In the genomic region with DNA sequence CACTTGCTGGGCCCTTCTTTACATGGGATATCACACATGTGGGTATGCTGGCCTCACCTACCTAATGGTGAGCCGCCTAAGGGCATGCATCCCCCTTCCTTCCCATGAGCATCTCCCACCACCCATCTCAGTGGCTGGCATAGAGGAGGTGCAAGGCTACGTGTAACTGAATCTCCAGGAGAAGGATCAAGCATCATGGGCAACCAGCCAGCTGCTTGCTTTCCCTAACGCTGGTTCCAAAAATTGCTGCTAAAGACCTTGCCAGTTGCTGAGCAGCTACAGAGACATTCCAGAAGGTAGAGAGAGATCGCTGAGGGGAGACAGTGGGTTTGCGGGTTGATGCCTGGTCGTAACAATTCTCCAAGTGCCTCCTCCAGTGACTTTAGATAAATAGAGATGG, we compare ENCODE assay signal across 17 cellular contexts.
DNase-seq lines count a peak whose midpoint lies in the region; ATAC-seq, FAIRE-seq and TF ChIP-seq lines count a peak whose summit lies in the region.
"Had no signal": no experiment of that assay in that cellular context is flagged by ENCODE, and none has a peak within 500 bp of the region (broad histone marks: within the 10 kb centered on the region; RNA-seq: fewer than 3 reads in every experiment).

No MANE protein-coding gene starts in this region.

- no peaks in the 10 kb centered on the region for H3K27me3 ChIP-seq in H1 (replicated peaks in 1 of 4; ENCODE audit: control insufficient read depth in 3 of 4, extremely low read depth in 1 of 4, insufficient read depth in 3 of 4, low read length in 3 of 4)
- no peaks in the 10 kb centered on the region for H3K27me3 ChIP-seq in ovary
- H3K27me3 ChIP-seq in sigmoid colon: no peaks in the 10 kb centered on the region

- no peak overlapping the region for H3K18ac ChIP-seq in H1 (ENCODE audit: extremely low read depth, low read length)

- TF ChIP-seq CTCF in H1 (IDR thresholded peaks at IDR 0.05; ENCODE audit: control extremely low read depth in 1 of 3, insufficient read depth in 1 of 3, low read depth in 1 of 3, low read length in 3 of 3): no peak
- TF ChIP-seq CTCF in ovary (IDR thresholded peaks at IDR 0.05): no peak
- TF ChIP-seq CTCF in sigmoid colon (IDR thresholded peaks at IDR 0.05): no peak

- POLR2A ChIA-PET in H1 (lab: Charles Lee; ENCODE audit: partially characterized antibody): no interaction called here

- no peaks in the 10 kb centered on the region for H3K79me2 ChIP-seq in H1 (ENCODE audit: control insufficient read depth in 1 of 2, insufficient read depth in 2 of 2, low read length in 2 of 2)

- H3K27ac Mint-ChIP-seq in activated T-helper 1 cell treated with anti-CD3 and anti-CD28 coated beads, Interleukin-12 subunit alpha, Interleukin-12 subunit beta, Interleukin-2, Interleukin-4 antibody, amounts not matched to agents 30 ng/mL and 10 ng/mL and 1 ng/mL, durations not matched to agents 14 hours and 24 hours and 36 hours: no peak overlapping the region
- H3K27ac Mint-ChIP-seq: B cell; CD4-positive, alpha-beta memory T cell; HFFc6 had no signal

- no peaks in the 10 kb centered on the region for H4K20me1 ChIP-seq in H1 (replicated peaks in 1 of 2; ENCODE audit: control insufficient read depth in 1 of 2, insufficient read depth in 2 of 2, low read length in 2 of 2)

- H2AFZ ChIP-seq in H1 (ENCODE audit: low read length): no peak overlapping the region

- no peak for TF ChIP-seq EP300 in H1 (IDR thresholded peaks at IDR 0.05; ENCODE audit: borderline replicate concordance in 1 of 2, low read depth in 2 of 2, low read length in 2 of 2)
- TF ChIP-seq EP300 in ovary (IDR thresholded peaks at IDR 0.05): no peak
- no peak for TF ChIP-seq EP300 in sigmoid colon (IDR thresholded peaks at IDR 0.05)

- no peaks in the 10 kb centered on the region for H3K4me1 ChIP-seq in H1 (replicated peaks in 1 of 4; ENCODE audit: control insufficient read depth in 3 of 4, insufficient read depth in 4 of 4, low read length in 3 of 4)
- peaks cover 12% of the 10 kb centered on the region for H3K4me1 ChIP-seq in ovary (ENCODE audit: insufficient read depth)
- no peaks in the 10 kb centered on the region for H3K4me1 ChIP-seq in sigmoid colon

- no peak overlapping the region for H2BK15ac ChIP-seq in H1 (ENCODE audit: low read length)

- H3K9me3 Mint-ChIP-seq in activated T-helper 1 cell treated with anti-CD3 and anti-CD28 coated beads, Interleukin-12 subunit alpha, Interleukin-12 subunit beta, Interleukin-2, Interleukin-4 antibody, amounts not matched to agents 30 ng/mL and 10 ng/mL and 1 ng/mL, durations not matched to agents 14 hours and 24 hours and 36 hours: no peaks in the 10 kb centered on the region
- H3K9me3 Mint-ChIP-seq: HFFc6 had no signal

- H3K4me3 ChIP-seq in H1 (ENCODE audit: extremely low read depth in 1 of 4, insufficient read depth in 2 of 4, low read depth in 3 of 4, low read length in 4 of 4): no peak overlapping the region
- H3K4me3 ChIP-seq in ovary: no peak overlapping the region
- H3K4me3 ChIP-seq in sigmoid colon: no peak overlapping the region
- H3K4me3 ChIP-seq: GM12878 had no signal

- 93% methylated on average over 6 of the region's 6 CpGs; no CpG with 5 or more reads in 1 of the 2 experiments for WGBS in H1 (ENCODE audit: extremely low coverage in 1 of 2, insufficient coverage in 1 of 2, insufficient read length in 1 of 2, insufficient replicate concordance in 2 of 2, low coverage in 1 of 2, low lambda C conversion rate in 2 of 2, missing lambda C conversion rate in 1 of 2), 2 experiments
- 42 to 52% (median 46%) methylated on average over 5 to 6 of the region's 6 CpGs for WGBS in ovary, 3 donors
- WGBS in sigmoid colon, 2 donors: 71 to 79% methylated on average over 6 of the region's 6 CpGs

- no peaks in the 10 kb centered on the region for H3K36me3 ChIP-seq in H1 (ENCODE audit: control insufficient read depth in 2 of 4, insufficient read depth in 4 of 4, low read length in 3 of 4)
- no peaks in the 10 kb centered on the region for H3K36me3 ChIP-seq in ovary
- no peaks in the 10 kb centered on the region for H3K36me3 ChIP-seq in sigmoid colon

- CTCF ChIA-PET in H1 (lab: Charles Lee; ENCODE audit: partially characterized antibody): interaction anchor here (1.5 kb wide), 1 partner anchor 12 kb away, joined by 3 read pairs; no protein-coding TSS in a partner anchor

- no peak for FAIRE-seq in H1 (lab: Jason Lieb, UNC)
- FAIRE-seq: A204.1, GM12878, GM19239 had no signal

- H4K5ac ChIP-seq in H1 (ENCODE audit: insufficient read length, low read depth, low read length): no peak overlapping the region

- H3K9me3 ChIP-seq in H1 (ENCODE audit: insufficient read depth in 2 of 2, low read depth in 1 of 2, low read length in 1 of 2): peaks cover 4 to 7% of the 10 kb centered on the region in 2 experiments
- H3K9me3 ChIP-seq in ovary: no peaks in the 10 kb centered on the region
- H3K9me3 ChIP-seq in sigmoid colon: no peaks in the 10 kb centered on the region

- peaks cover 3% of the 10 kb centered on the region for H3K27me3 Mint-ChIP-seq in activated T-helper 1 cell treated with anti-CD3 and anti-CD28 coated beads, Interleukin-12 subunit alpha, Interleukin-12 subunit beta, Interleukin-2, Interleukin-4 antibody, amounts not matched to agents 30 ng/mL and 10 ng/mL and 1 ng/mL, durations not matched to agents 14 hours and 24 hours and 36 hours (ENCODE audit: insufficient read depth)
- H3K27me3 Mint-ChIP-seq: B cell had no signal

- H3K23ac ChIP-seq in H1 (ENCODE audit: insufficient read length): no peak overlapping the region

- no peak overlapping the region for H3K27ac ChIP-seq in H1 (ENCODE audit: low read depth, low read length)
- H3K27ac ChIP-seq in ovary: no peak overlapping the region
- H3K27ac ChIP-seq in sigmoid colon: no peak overlapping the region
- H3K27ac ChIP-seq: C4-2B, HL-60 had no signal

- H2BK5ac ChIP-seq in H1 (ENCODE audit: low read depth, low read length): no peak overlapping the region

- no peaks in the 10 kb centered on the region for H3K36me3 Mint-ChIP-seq in activated T-helper 1 cell treated with anti-CD3 and anti-CD28 coated beads, Interleukin-12 subunit alpha, Interleukin-12 subunit beta, Interleukin-2, Interleukin-4 antibody, amounts not matched to agents 30 ng/mL and 10 ng/mL and 1 ng/mL, durations not matched to agents 14 hours and 24 hours and 36 hours (ENCODE audit: low read depth)
- H3K36me3 Mint-ChIP-seq: CD4-positive, alpha-beta memory T cell had no signal

- intact Hi-C loops in left ventricle myocardium superior (cut with micrococcal nuclease) (no loop called here), Right ventricle myocardium inferior (cut with DNase I) (no loop called here), ovary (cut with DNase I) (no loop called here), sigmoid colon (cut with DNase I) (no loop called here)
- intact Hi-C loops in activated T-helper 1 cell treated with anti-CD3 and anti-CD28 coated beads, Interleukin-12 subunit alpha, Interleukin-12 subunit beta, Interleukin-2, Interleukin-4 antibody, amounts not matched to agents 30 ng/mL and 10 ng/mL and 1 ng/mL, durations not matched to agents 14 hours and 24 hours and 36 hours (cut with micrococcal nuclease): no loop called here

- no peaks in the 10 kb centered on the region for H3K79me1 ChIP-seq in H1 (ENCODE audit: low read depth, low read length)

- H3K4me1 Mint-ChIP-seq in activated T-helper 1 cell treated with anti-CD3 and anti-CD28 coated beads, Interleukin-12 subunit alpha, Interleukin-12 subunit beta, Interleukin-2, Interleukin-4 antibody, amounts not matched to agents 30 ng/mL and 10 ng/mL and 1 ng/mL, durations not matched to agents 14 hours and 24 hours and 36 hours (ENCODE audit: low read depth): no peaks in the 10 kb centered on the region
- H3K4me1 Mint-ChIP-seq: B cell; CD4-positive, alpha-beta memory T cell had no signal

- no peak overlapping the region for H2BK120ac ChIP-seq in H1 (replicated peaks; ENCODE audit: low read depth, low read length)

- TF ChIP-seq RAD21 in H1 (IDR thresholded peaks at IDR 0.05 in 1 of 2, conservative IDR thresholded peaks at IDR 0.05 in 1 of 2; ENCODE audit: low read depth in 2 of 2, low read length in 2 of 2): no peak

- peak overlapping the region; percentile 32; the same call in 1 of the 2 replicates for H4K8ac ChIP-seq in H1 (ENCODE audit: extremely low read depth, insufficient read depth, low read length)

- H3K4ac ChIP-seq in H1 (replicated peaks; ENCODE audit: insufficient read length, low read depth, low read length): no peak overlapping the region

- H3K23me2 ChIP-seq in H1 (ENCODE audit: low read depth, low read length): no peaks in the 10 kb centered on the region

- no peak overlapping the region for H4K91ac ChIP-seq in H1 (replicated peaks; ENCODE audit: insufficient read length, low read length)

- H3K9ac ChIP-seq in H1 (replicated peaks in 1 of 4; ENCODE audit: extremely low read depth in 1 of 4, low read depth in 3 of 4, low read length in 3 of 4): no peak overlapping the region

- no peak overlapping the region for H3K4me3 Mint-ChIP-seq in activated T-helper 1 cell treated with anti-CD3 and anti-CD28 coated beads, Interleukin-12 subunit alpha, Interleukin-12 subunit beta, Interleukin-2, Interleukin-4 antibody, amounts not matched to agents 30 ng/mL and 10 ng/mL and 1 ng/mL, durations not matched to agents 14 hours and 24 hours and 36 hours
- H3K4me3 Mint-ChIP-seq: B cell; CD4-positive, alpha-beta memory T cell; HFFc6 had no signal

- H3K14ac ChIP-seq in H1 (ENCODE audit: insufficient read length): no peak overlapping the region

- no peak overlapping the region for H2BK12ac ChIP-seq in H1 (ENCODE audit: low read depth, low read length)

- no peak overlapping the region for H2BK20ac ChIP-seq in H1 (ENCODE audit: low read length)

- no peak overlapping the region for H3K4me2 ChIP-seq in H1 (ENCODE audit: insufficient read depth in 1 of 2, low read depth in 2 of 2, low read length in 2 of 2)

- no peak overlapping the region for H2AK5ac ChIP-seq in H1 (ENCODE audit: low read depth, low read length)

- ATAC-seq in left ventricle myocardium superior (no peak), Right ventricle myocardium inferior (no peak), HG03108 (IDR thresholded peaks at IDR 0.05; ENCODE audit: unreplicated experiment) (no peak)
- ATAC-seq: GM12878 had no signal

- peak; percentile 31 for DNase-seq in left ventricle myocardium superior
- DNase-seq in Right ventricle myocardium inferior (ENCODE audit: missing footprints): no peak
- DNase-seq in H1 (ENCODE audit: low read depth in 1 of 2, low spot score in 2 of 2): no peak
- peak; percentile 50 to 68 (median 55) for DNase-seq in ovary
- no peak for DNase-seq in activated T-helper 1 cell treated with anti-CD3 and anti-CD28 coated beads, Interleukin-12 subunit alpha, Interleukin-12 subunit beta, Interleukin-2, Interleukin-4 antibody, amounts not matched to agents 30 ng/mL and 10 ng/mL and 1 ng/mL, durations not matched to agents 14 hours and 24 hours and 36 hours (ENCODE audit: low spot score)
- DNase-seq in sigmoid colon: no peak
- DNase-seq: CD4-positive, alpha-beta memory T cell; DMS79; HCEC 1CT; HFFc6 had no signal

- no peak for TF ChIP-seq POLR2A in H1 (IDR thresholded peaks at IDR 0.05; ENCODE audit: control extremely low read depth in 1 of 2, low read depth in 2 of 2, low read length in 2 of 2)
- TF ChIP-seq POLR2A in ovary (IDR thresholded peaks at IDR 0.05): no peak
- no peak for TF ChIP-seq POLR2A in sigmoid colon (IDR thresholded peaks at IDR 0.05)

- H3K56ac ChIP-seq in H1 (replicated peaks; ENCODE audit: insufficient read length, low read depth, low read length): no peak overlapping the region

Comparison
In these comparisons a context has a peak if more than half of its experiments do, and no peak if none do; other contexts are left out.
1. DNase-seq: peak in left ventricle myocardium superior (single experiment) and ovary (5 of 5); none in Right ventricle myocardium inferior (single experiment), H1 (0 of 2), activated T-helper 1 cell treated with anti-CD3 and anti-CD28 coated beads, Interleukin-12 subunit alpha, Interleukin-12 subunit beta, Interleukin-2, Interleukin-4 antibody, amounts not matched to agents 30 ng/mL and 10 ng/mL and 1 ng/mL, durations not matched to agents 14 hours and 24 hours and 36 hours (single experiment) and sigmoid colon (single experiment).